Comparison of ENCODE assay signal across 8 cellular contexts in the genomic region with DNA sequence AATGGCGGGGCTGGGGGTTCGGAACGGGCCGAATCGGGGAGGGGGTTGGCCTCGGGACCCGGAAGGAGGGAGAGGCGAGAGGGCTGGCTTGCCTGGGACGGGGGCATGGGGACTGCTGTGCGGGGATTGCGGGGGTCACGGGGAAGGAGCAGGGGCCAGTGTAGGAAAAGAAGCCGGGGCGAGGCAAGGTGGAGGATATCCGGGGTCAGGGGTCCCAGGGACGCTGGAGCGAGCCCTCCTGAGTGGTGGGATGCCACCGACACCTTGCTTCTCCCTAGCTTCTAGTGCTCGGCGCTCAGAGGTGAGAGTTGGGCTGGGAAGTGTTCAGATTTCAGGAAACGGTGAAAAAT. TPM values are rescaled to one million over a fixed set of nuclear protein-coding genes. Genes with fewer than 3 reads are reported as not detected.
DNase-seq lines count a peak whose midpoint lies in the region; TF ChIP-seq lines count a peak whose summit lies in the region.

No MANE protein-coding gene starts in this region.

- H3K4me1 ChIP-seq in MM.1S (ENCODE audit: low read length) = no peaks in the 10 kb centered on the region
- H3K4me1 ChIP-seq in effector memory CD4-positive, alpha-beta T cell (ENCODE audit: control insufficient read depth, insufficient read depth, low read length, poor library complexity, severe bottlenecking) = peaks cover 38% of the 10 kb centered on the region

- H3K36me3 ChIP-seq in MM.1S (replicated peaks; ENCODE audit: insufficient read depth, low read length) = no peaks in the 10 kb centered on the region
- H3K36me3 ChIP-seq in effector memory CD4-positive, alpha-beta T cell (ENCODE audit: control insufficient read depth, insufficient read depth, low read length) = no peaks in the 10 kb centered on the region

- H3K27me3 ChIP-seq in MM.1S (replicated peaks; ENCODE audit: insufficient read depth, low read length) = peaks cover 74% of the 10 kb centered on the region
- H3K27me3 ChIP-seq in effector memory CD4-positive, alpha-beta T cell (replicated peaks; ENCODE audit: control insufficient read depth, insufficient read depth, low read length, poor library complexity, severe bottlenecking) = no peaks in the 10 kb centered on the region

- H3K9me2 ChIP-seq in MM.1S (replicated peaks; ENCODE audit: insufficient read depth, low read length) = no peaks in the 10 kb centered on the region

- H4K20me1 ChIP-seq in MM.1S (ENCODE audit: insufficient read depth, low read length) = no peaks in the 10 kb centered on the region

- peaks cover 27% of the 10 kb centered on the region for H3K27me3 Mint-ChIP-seq in neural crest cell (ENCODE audit: low read depth)

- no peaks in the 10 kb centered on the region for H3F3A ChIP-seq in MM.1S (ENCODE audit: insufficient read depth, low read length)

- peak overlapping the region; percentile 54; the same call in 1 of the 2 replicates for H3K4me3 ChIP-seq in MM.1S (ENCODE audit: low read length)
- H3K4me3 ChIP-seq in effector memory CD4-positive, alpha-beta T cell (ENCODE audit: insufficient read depth, low read depth, low read length, poor library complexity, severe bottlenecking) = peak overlapping the region; percentile 80

- no peak overlapping the region for H3K27ac Mint-ChIP-seq in neural crest cell (ENCODE audit: unreplicated experiment)

- TF ChIP-seq CTCF in C4-2B (conservative IDR thresholded peaks at IDR 0.05) = peak; percentile 43; the same call in 1 of the 2 replicates
- TF ChIP-seq CTCF in MM.1S (IDR thresholded peaks at IDR 0.05; ENCODE audit: low read length) = no peak
- no peak for TF ChIP-seq CTCF in neural crest cell (conservative IDR thresholded peaks at IDR 0.05)

- H3K4me2 ChIP-seq in MM.1S (ENCODE audit: low read depth, low read length) = peak overlapping the region; percentile 68; the same call in 1 of the 2 replicates

- H3K4me1 Mint-ChIP-seq in neural crest cell = peaks cover 52% of the 10 kb centered on the region

- H3K27ac ChIP-seq in C4-2B (peak overlapping the region; percentile 57), MM.1S (ENCODE audit: low read length) (no peak overlapping the region)
- H3K27ac ChIP-seq in effector memory CD4-positive, alpha-beta T cell (ENCODE audit: insufficient read depth, low read length, poor library complexity, severe bottlenecking) = peak overlapping the region; percentile 50

- no peaks in the 10 kb centered on the region for H3K36me3 Mint-ChIP-seq in neural crest cell (ENCODE audit: low read depth)

- peak overlapping the region; percentile 33; the same call in 1 of the 2 replicates for H2AFZ ChIP-seq in MM.1S (ENCODE audit: low read length)

- H3K4me3 Mint-ChIP-seq in neural crest cell = peak overlapping the region; percentile 90

- no peaks in the 10 kb centered on the region for H3K9me3 Mint-ChIP-seq in neural crest cell

- no peaks in the 10 kb centered on the region for H3K79me2 ChIP-seq in MM.1S (ENCODE audit: low read length)

- peak overlapping the region; percentile 3; the same call in 1 of the 2 replicates for H3K9ac ChIP-seq in MM.1S (ENCODE audit: low read length)

- DNase-seq in MM.1S = no peak
- DNase-seq in effector memory CD4-positive, alpha-beta T cell = no peak
- DNase-seq in neural crest cell (ENCODE audit: low read depth, low spot score) = no peak
- DNase-seq in stimulated activated CD4-positive, alpha-beta T cell treated with anti-CD3 and anti-CD28 coated beads, Interleukin-12 subunit alpha, Interleukin-12 subunit beta, amount 100 ng/mL, for 4 hours = no peak
- DNase-seq in kidney glomerular epithelial cell (lab: John Stamatoyannopoulos, UW) = no peak
- no peak for DNase-seq in AG20443 (ENCODE audit: low spot score)
- DNase-seq in NCI-H2171 treated with DMSO at 0.1 percent for 48 hours (lab: John Stamatoyannopoulos, UW) = no peak

- no peaks in the 10 kb centered on the region for H3K9me3 ChIP-seq in MM.1S (replicated peaks; ENCODE audit: insufficient read depth, low read length)
- H3K9me3 ChIP-seq in effector memory CD4-positive, alpha-beta T cell (ENCODE audit: control insufficient read depth, low read length) = no peaks in the 10 kb centered on the region

RNA-seq across cellular contexts. Expression of gene GDPD5, which starts 0.4 kb away (rescaled TPM):
- total RNA-seq in neural crest cell = 13.3 and 15.4 TPM in 2 replicates

RNA-seq across cellular contexts. Expression of gene SERPINH1, which starts 35.9 kb away (rescaled TPM):
- total RNA-seq in neural crest cell = 179 and 191 TPM in 2 replicates
